9 cellular contexts compared by ENCODE assay signal in genomic region chr1:15027515-15027948, GRCh38.
DNase-seq lines count a peak whose midpoint lies in the region; TF ChIP-seq lines count a peak whose summit lies in the region.
"Had no signal": no experiment of that assay in that cellular context is flagged by ENCODE, and none has a peak within 500 bp of the region (broad histone marks: within the 10 kb centered on the region; RNA-seq: fewer than 3 reads in every experiment).

No MANE protein-coding gene starts in this region.

- no peaks in the 10 kb centered on the region for H3K27me3 ChIP-seq in uterus
- H3K27me3 ChIP-seq: BLaER1 treated with 17β-estradiol and CSF1 and Interleukin-3, amounts not matched to agents 10 nM and 100 nM had no signal

- TF ChIP-seq POLR2A in uterus (IDR thresholded peaks at IDR 0.05): no peak

- H3K4me3 ChIP-seq in fibroblast of pulmonary artery (replicated peaks; ENCODE audit: low read depth, low read length) (no peak overlapping the region), uterus (no peak overlapping the region)
- H3K4me3 ChIP-seq: BLaER1 treated with 17β-estradiol and CSF1 and Interleukin-3, amounts not matched to agents 10 nM and 100 nM had no signal

- H3K27ac Mint-ChIP-seq in neural crest cell (ENCODE audit: unreplicated experiment): peak overlapping the region; percentile 67

- H3K27ac ChIP-seq in uterus: no peak overlapping the region
- H3K27ac ChIP-seq: BLaER1 treated with 17β-estradiol and CSF1 and Interleukin-3, amounts not matched to agents 10 nM and 100 nM had no signal

- no peaks in the 10 kb centered on the region for H3K9me3 Mint-ChIP-seq in neural crest cell

- DNase-seq in DMS79 treated with DMSO at 0.1 percent for 48 hours (lab: John Stamatoyannopoulos, UW) (peak; percentile 38), DMS79 (lab: John Stamatoyannopoulos, UW) (no peak), NCI-H1092 (lab: John Stamatoyannopoulos, UW) (peak; percentile 53), fibroblast of pulmonary artery (ENCODE audit: low read depth) (peak; percentile 53), neural crest cell (ENCODE audit: low read depth, low spot score) (peak; percentile 76), uterus (peak; percentile 60 to 67), NCI-H2107 treated with DMSO at 0.1 percent for 48 hours (lab: John Stamatoyannopoulos, UW; ENCODE audit: unreplicated experiment) (no peak)
- DNase-seq in activated CD8-positive, alpha-beta memory T cell treated with anti-CD3 and anti-CD28 coated beads, Interleukin-2, amount 50 U/mL, for 4 hours: peak; percentile 23

- no peaks in the 10 kb centered on the region for H3K36me3 ChIP-seq in uterus
- H3K36me3 ChIP-seq: BLaER1 treated with 17β-estradiol and CSF1 and Interleukin-3, amounts not matched to agents 10 nM and 100 nM had no signal

- peak; percentile 88 for TF ChIP-seq CTCF in fibroblast of pulmonary artery (IDR thresholded peaks at IDR 0.05; ENCODE audit: low read length, missing control alignments)
- peak; percentile 88 for TF ChIP-seq CTCF in neural crest cell (conservative IDR thresholded peaks at IDR 0.05)
- TF ChIP-seq CTCF in uterus (IDR thresholded peaks at IDR 0.05): peak; percentile 68 to 88 (median 78)

- peaks cover 13% of the 10 kb centered on the region for H3K27me3 Mint-ChIP-seq in neural crest cell (ENCODE audit: low read depth)

- intact Hi-C loops in uterus (cut with DNase I; ENCODE audit: low total_unique reads): loop anchor here (10.0 kb wide), 1 partner anchor 103 kb away; no protein-coding TSS in a partner anchor

- peaks cover 10% of the 10 kb centered on the region for H3K4me1 Mint-ChIP-seq in neural crest cell

- H3K4me3 Mint-ChIP-seq in neural crest cell: no peak overlapping the region

- H3K36me3 Mint-ChIP-seq in neural crest cell (ENCODE audit: low read depth): no peaks in the 10 kb centered on the region

- no peaks in the 10 kb centered on the region for H3K4me1 ChIP-seq in uterus

- no peaks in the 10 kb centered on the region for H3K9me3 ChIP-seq in uterus

Comparison
In these comparisons a context has a peak if more than half of its experiments do, and no peak if none do; other contexts are left out.
1. DNase-seq: peak in DMS79 treated with DMSO at 0.1 percent for 48 hours (single experiment), NCI-H1092 (single experiment), activated CD8-positive, alpha-beta memory T cell treated with anti-CD3 and anti-CD28 coated beads, Interleukin-2, amount 50 U/mL, for 4 hours (single experiment), fibroblast of pulmonary artery (single experiment), neural crest cell (single experiment) and uterus (2 of 2); none in DMS79 (single experiment) and NCI-H2107 treated with DMSO at 0.1 percent for 48 hours (single experiment).
2. Peak in every context shown above with its lines, with median percentiles within 50 percentile points of each other: CTCF ChIP-seq.